In genomic region chr4:79046191-79046590, GRCh38 we compare ENCODE assay signal across 24 cellular contexts.
DNase-seq lines count a peak whose midpoint lies in the region; ATAC-seq and TF ChIP-seq lines count a peak whose summit lies in the region.
"Had no signal": no experiment of that assay in that cellular context is flagged by ENCODE, and none has a peak within 500 bp of the region (broad histone marks: within the 10 kb centered on the region; RNA-seq: fewer than 3 reads in every experiment).

No MANE protein-coding gene starts in this region.

- DNase-seq in GM23338 (ENCODE audit: low spot score) (no peak), NCI-H446 treated with DMSO at 0.1 percent for 48 hours (lab: John Stamatoyannopoulos, UW) (peak; percentile 32), esophagus muscularis mucosa (ENCODE audit: extremely low spot score) (no peak), left lobe of liver (ENCODE audit: low spot score) (no peak), germinal center (ENCODE audit: low spot score) (no peak)
- DNase-seq: Caco-2; CD8-positive, alpha-beta T cell; DMS79 treated with DMSO at 0.1 percent for 48 hours; GF-D8; HCEC 1CT; KG1; MG63; NCI-H1417; NCI-H187; NCI-H2081 treated with DMSO at 0.1 percent for 48 hours; NCI-H2171 treated with DMSO at 0.1 percent for 48 hours; NCI-H345; NCI-H524; NCI-H774; PC-9; SHP77 had no signal

- peaks cover 3% of the 10 kb centered on the region for H3K27me3 Mint-ChIP-seq in GM23338 (ENCODE audit: insufficient read depth, low read depth, poor library complexity)

- H2AFZ ChIP-seq in GM23338 (peak overlapping the region; percentile 26; the same call in 1 of the 2 replicates), neural cell (ENCODE audit: low read depth, low read length) (no peak overlapping the region)
- H2AFZ ChIP-seq: PC-9 had no signal

- H3K4me2 ChIP-seq in GM23338 (no peak overlapping the region), neural cell (ENCODE audit: low read length) (no peak overlapping the region)
- H3K4me2 ChIP-seq: PC-9 had no signal

- H4K20me1 ChIP-seq in GM23338 (replicated peaks; ENCODE audit: insufficient read depth) (no peaks in the 10 kb centered on the region), neural cell (ENCODE audit: insufficient read depth) (no peaks in the 10 kb centered on the region)

- TF ChIP-seq CTCF in GM23338 (conservative IDR thresholded peaks at IDR 0.05; ENCODE audit: low read depth in 2 of 2) (no peak), esophagus muscularis mucosa (IDR thresholded peaks at IDR 0.05) (no peak), neural cell (IDR thresholded peaks at IDR 0.05; ENCODE audit: poor library complexity, severe bottlenecking) (no peak)

- no peak overlapping the region for H3K27ac ChIP-seq in GM23338 (ENCODE audit: low read depth)
- H3K27ac ChIP-seq in esophagus muscularis mucosa (replicated peaks in 1 of 4) = peak overlapping the region; percentile 49 to 68 (median 66)
- H3K27ac ChIP-seq in neural cell (ENCODE audit: low read length) = no peak overlapping the region
- H3K27ac ChIP-seq: C4-2B, PC-9 had no signal

- H3K27ac Mint-ChIP-seq in GM23338 = no peak overlapping the region
- H3K27ac Mint-ChIP-seq: CD8-positive, alpha-beta T cell had no signal

- H3K9me2 ChIP-seq in GM23338 (ENCODE audit: insufficient read depth) (no peaks in the 10 kb centered on the region), neural cell (ENCODE audit: insufficient read depth, low read length) (no peaks in the 10 kb centered on the region)

- H3K4me3 ChIP-seq in GM23338 (no peak overlapping the region), esophagus muscularis mucosa (no peak overlapping the region), neural cell (ENCODE audit: low read length) (no peak overlapping the region)
- H3K4me3 ChIP-seq: MG63, PC-9 had no signal

- H3K79me2 ChIP-seq in GM23338 (replicated peaks; ENCODE audit: insufficient read depth) (no peaks in the 10 kb centered on the region), neural cell (replicated peaks; ENCODE audit: insufficient read depth, low read length) (no peaks in the 10 kb centered on the region)

- no peak overlapping the region for H3K4me3 Mint-ChIP-seq in GM23338
- H3K4me3 Mint-ChIP-seq: CD8-positive, alpha-beta T cell had no signal

- intact Hi-C loops in esophagus muscularis mucosa (cut with DNase I) = no loop called here

- 37% methylated on average over 3 of the region's 3 CpGs for WGBS in esophagus muscularis mucosa

- H3K9me3 ChIP-seq in esophagus muscularis mucosa = no peaks in the 10 kb centered on the region
- no peaks in the 10 kb centered on the region for H3K9me3 ChIP-seq in neural cell (ENCODE audit: low read length)
- H3K9me3 ChIP-seq: Caco-2, MG63 had no signal

- no peaks in the 10 kb centered on the region for H3K4me1 Mint-ChIP-seq in GM23338

- H3F3A ChIP-seq in GM23338 (replicated peaks; ENCODE audit: low read depth) = no peaks in the 10 kb centered on the region
- no peaks in the 10 kb centered on the region for H3F3A ChIP-seq in neural cell (ENCODE audit: insufficient read depth, low read length, poor library complexity, severe bottlenecking)

- H3K9me3 Mint-ChIP-seq in GM23338 = no peaks in the 10 kb centered on the region
- H3K9me3 Mint-ChIP-seq: CD8-positive, alpha-beta T cell had no signal

- H3K36me3 ChIP-seq in GM23338 (ENCODE audit: insufficient read depth) (no peaks in the 10 kb centered on the region), esophagus muscularis mucosa (no peaks in the 10 kb centered on the region), neural cell (ENCODE audit: insufficient read depth, low read length) (no peaks in the 10 kb centered on the region)
- H3K36me3 ChIP-seq: MG63 had no signal

- no peaks in the 10 kb centered on the region for H3K4me1 ChIP-seq in GM23338 (ENCODE audit: insufficient read depth)
- H3K4me1 ChIP-seq in esophagus muscularis mucosa = peaks cover 7 to 64% (median 51%) of the 10 kb centered on the region in 4 donors

- ATAC-seq in GM23338 = no peak
- no peak for ATAC-seq in HG03025 (IDR thresholded peaks at IDR 0.05; ENCODE audit: low FRiP score, unreplicated experiment)
- no peak for ATAC-seq in left lobe of liver
- ATAC-seq: CD8-positive, alpha-beta T cell had no signal

- no peak overlapping the region for H3K9ac ChIP-seq in neural cell (ENCODE audit: low read length)

- TF ChIP-seq RAD21 in neural cell (conservative IDR thresholded peaks at IDR 0.05) = no peak

- H3K27me3 ChIP-seq in GM23338 (ENCODE audit: insufficient read depth) (no peaks in the 10 kb centered on the region), esophagus muscularis mucosa (no peaks in the 10 kb centered on the region), neural cell (ENCODE audit: insufficient read depth, low read depth, low read length) (no peaks in the 10 kb centered on the region)
- H3K27me3 ChIP-seq: MG63 had no signal

- TF ChIP-seq POLR2A in esophagus muscularis mucosa (IDR thresholded peaks at IDR 0.05; ENCODE audit: low read depth) = no peak

- no peak for TF ChIP-seq EP300 in esophagus muscularis mucosa (IDR thresholded peaks at IDR 0.05)
- TF ChIP-seq EP300 in neural cell (conservative IDR thresholded peaks at IDR 0.05; ENCODE audit: poor library complexity, severe bottlenecking) = peak; percentile 20

- H3K36me3 Mint-ChIP-seq in GM23338 (ENCODE audit: low read depth) = no peaks in the 10 kb centered on the region
- H3K36me3 Mint-ChIP-seq: CD8-positive, alpha-beta T cell had no signal

TF ChIP-seq in GM23338, 12 proteins besides CTCF, POLR2A, EP300 and RAD21 (continues in another document):
- TF ChIP-seq EZH2 (IDR thresholded peaks at IDR 0.05; ENCODE audit: low read depth, unreplicated experiment) = no peak
- TF ChIP-seq EZH2phosphoT487 (IDR thresholded peaks at IDR 0.05; ENCODE audit: unreplicated experiment) = no peak
- TF ChIP-seq ZNF331 (CRISPR knock-in tag; IDR thresholded peaks at IDR 0.05; ENCODE audit: low read depth) = no peak

TF ChIP-seq in neural cell, 6 proteins besides CTCF, POLR2A, EP300 and RAD21:
- TF ChIP-seq POLR2AphosphoS5 (IDR thresholded peaks at IDR 0.05) (peak; percentile 17), TAF1 (IDR thresholded peaks at IDR 0.05; ENCODE audit: low read depth) (no peak)
- TF ChIP-seq, protein P1, sequence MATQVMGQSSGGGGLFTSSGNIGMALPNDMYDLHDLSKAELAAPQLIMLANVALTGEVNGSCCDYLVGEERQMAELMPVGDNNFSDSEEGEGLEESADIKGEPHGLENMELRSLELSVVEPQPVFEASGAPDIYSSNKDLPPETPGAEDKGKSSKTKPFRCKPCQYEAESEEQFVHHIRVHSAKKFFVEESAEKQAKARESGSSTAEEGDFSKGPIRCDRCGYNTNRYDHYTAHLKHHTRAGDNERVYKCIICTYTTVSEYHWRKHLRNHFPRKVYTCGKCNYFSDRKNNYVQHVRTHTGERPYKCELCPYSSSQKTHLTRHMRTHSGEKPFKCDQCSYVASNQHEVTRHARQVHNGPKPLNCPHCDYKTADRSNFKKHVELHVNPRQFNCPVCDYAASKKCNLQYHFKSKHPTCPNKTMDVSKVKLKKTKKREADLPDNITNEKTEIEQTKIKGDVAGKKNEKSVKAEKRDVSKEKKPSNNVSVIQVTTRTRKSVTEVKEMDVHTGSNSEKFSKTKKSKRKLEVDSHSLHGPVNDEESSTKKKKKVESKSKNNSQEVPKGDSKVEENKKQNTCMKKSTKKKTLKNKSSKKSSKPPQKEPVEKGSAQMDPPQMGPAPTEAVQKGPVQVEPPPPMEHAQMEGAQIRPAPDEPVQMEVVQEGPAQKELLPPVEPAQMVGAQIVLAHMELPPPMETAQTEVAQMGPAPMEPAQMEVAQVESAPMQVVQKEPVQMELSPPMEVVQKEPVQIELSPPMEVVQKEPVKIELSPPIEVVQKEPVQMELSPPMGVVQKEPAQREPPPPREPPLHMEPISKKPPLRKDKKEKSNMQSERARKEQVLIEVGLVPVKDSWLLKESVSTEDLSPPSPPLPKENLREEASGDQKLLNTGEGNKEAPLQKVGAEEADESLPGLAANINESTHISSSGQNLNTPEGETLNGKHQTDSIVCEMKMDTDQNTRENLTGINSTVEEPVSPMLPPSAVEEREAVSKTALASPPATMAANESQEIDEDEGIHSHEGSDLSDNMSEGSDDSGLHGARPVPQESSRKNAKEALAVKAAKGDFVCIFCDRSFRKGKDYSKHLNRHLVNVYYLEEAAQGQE (IDR thresholded peaks at IDR 0.05; ENCODE audit: borderline replicate concordance) = no peak

Comparison
In these comparisons a context has a peak if more than half of its experiments do, and no peak if none do; other contexts are left out.
1. H3K27ac ChIP-seq: peak in esophagus muscularis mucosa (4 of 4); none in GM23338 (single experiment) and neural cell (single experiment).